8 cellular contexts compared by ENCODE assay signal in genomic region chr1:22976461-22977243, GRCh38. TPM values are rescaled to one million over a fixed set of nuclear protein-coding genes. Genes with fewer than 3 reads are reported as not detected.
A peak's percentile ranks its signal among the peaks of the same experiment; 100 is the strongest.
DNase-seq lines count a peak whose midpoint lies in the region; ATAC-seq, FAIRE-seq and TF ChIP-seq lines count a peak whose summit lies in the region.

No MANE protein-coding gene starts in this region.

- WGBS in right lobe of liver (ENCODE audit: insufficient coverage, low coverage, low lambda C conversion rate, missing lambda C conversion rate), result 29% methylated on average over 8 of the region's 9 CpGs

- TF ChIP-seq POLR2A in right lobe of liver (IDR thresholded peaks at IDR 0.05), result no peak

- peak; percentile 68 for ATAC-seq in HG02798 (IDR thresholded peaks at IDR 0.05; ENCODE audit: poor library complexity, unreplicated experiment)
- peak; percentile 95 to 98 (median 96) for ATAC-seq in right lobe of liver
- ATAC-seq in HG03565 (IDR thresholded peaks at IDR 0.05; ENCODE audit: unreplicated experiment), result no peak

- H3K4me1 ChIP-seq in right lobe of liver, result no peaks in the 10 kb centered on the region

- H3K9me3 ChIP-seq in right lobe of liver, result no peaks in the 10 kb centered on the region

- FAIRE-seq in D721Med (lab: Jason Lieb, UNC), result no peak

- no peak overlapping the region for H3K4me3 ChIP-seq in WI38 (ENCODE audit: low read depth, low read length)
- H3K4me3 ChIP-seq in coronary artery, result no peak overlapping the region
- no peak overlapping the region for H3K4me3 ChIP-seq in right lobe of liver

- TF ChIP-seq CTCF in D721Med (IDR thresholded peaks at IDR 0.05; ENCODE audit: insufficient read depth, missing control alignments), result peak; percentile 90
- peak; percentile 84 for TF ChIP-seq CTCF in WI38 (IDR thresholded peaks at IDR 0.05; ENCODE audit: low read depth, low read length)
- peak; percentile 30 for TF ChIP-seq CTCF in coronary artery (IDR thresholded peaks at IDR 0.05)
- TF ChIP-seq CTCF in right lobe of liver (IDR thresholded peaks at IDR 0.05), result peak; percentile 52 to 87 (median 64)

- intact Hi-C loops in right lobe of liver (cut with DNase I), result loop anchor here in 1 of 2 donors (10.0 kb wide), 1 partner anchor 208 kb away; no protein-coding TSS in a partner anchor

- DNase-seq in D721Med (ENCODE audit: insufficient read length, low spot score) (no peak), NCI-H2227 (lab: John Stamatoyannopoulos, UW; ENCODE audit: unreplicated experiment) (peak; percentile 91), coronary artery (ENCODE audit: low spot score) (no peak), right lobe of liver (peak in 2 of 3 donors; percentile 59 to 70)
- DNase-seq in stimulated activated CD4-positive, alpha-beta T cell treated with anti-CD3 and anti-CD28 coated beads, Interleukin-4, amount 100 ng/mL, for 48 hours (ENCODE audit: low read depth in 2 of 2), result peak; percentile 15 to 33

- H3K27ac ChIP-seq in coronary artery (no peak overlapping the region), right lobe of liver (no peak overlapping the region)

- H3K36me3 ChIP-seq in right lobe of liver, result no peaks in the 10 kb centered on the region

- no peaks in the 10 kb centered on the region for H3K27me3 ChIP-seq in right lobe of liver

RNA-seq across cellular contexts. Expression of gene LACTBL1, which starts 4.0 kb away (rescaled TPM):
- total RNA-seq in right lobe of liver, result not detected

RNA-seq across cellular contexts. Expression of gene TEX46, which starts 39.0 kb away (rescaled TPM):
- not detected for total RNA-seq in right lobe of liver

RNA-seq across cellular contexts. Expression of gene KDM1A, which starts 42.6 kb away (rescaled TPM):
- 10 to 100 TPM; 15.3 to 22.2 (median 18.6) TPM for total RNA-seq in right lobe of liver

Comparison
In these comparisons a context has a peak if more than half of its experiments do, and no peak if none do; other contexts are left out.
1. DNase-seq: peak in NCI-H2227 (single experiment), right lobe of liver (2 of 3) and stimulated activated CD4-positive, alpha-beta T cell treated with anti-CD3 and anti-CD28 coated beads, Interleukin-4, amount 100 ng/mL, for 48 hours (2 of 2); none in D721Med (single experiment) and coronary artery (single experiment).
2. CTCF ChIP-seq: peak in every context shown above with its lines; median percentile 90 in D721Med; 84 in WI38; 64 in right lobe of liver; 30 in coronary artery.